15 cellular contexts compared by ENCODE assay signal in genomic region chr11:33894402-33894754, GRCh38. TPM values are rescaled to one million over a fixed set of nuclear protein-coding genes. Genes with fewer than 3 reads are reported as not detected.
DNase-seq lines count a peak whose midpoint lies in the region; ATAC-seq, FAIRE-seq and TF ChIP-seq lines count a peak whose summit lies in the region.
"Had no signal": no experiment of that assay in that cellular context is flagged by ENCODE, and none has a peak within 500 bp of the region (broad histone marks: within the 10 kb centered on the region; RNA-seq: fewer than 3 reads in every experiment).

No MANE protein-coding gene starts in this region.

- H3K4me3 ChIP-seq in DOHH2 (ENCODE audit: low read length), result peak overlapping the region; percentile 64
- H3K4me3 ChIP-seq in KMS-11 (IDR thresholded peaks at IDR 0.05; ENCODE audit: insufficient read depth, low read depth, low read length), result no peak overlapping the region
- H3K4me3 ChIP-seq in GM12878, result peak overlapping the region; percentile 73
- no peak overlapping the region for H3K4me3 ChIP-seq in smooth muscle cell

- peak; percentile 9 for DNase-seq in GM12878 (ENCODE audit: low read depth, low spot score)
- DNase-seq in smooth muscle cell (lab: John Stamatoyannopoulos, UW; ENCODE audit: unreplicated experiment), result no peak
- no peak for DNase-seq in NCI-H2171 (lab: John Stamatoyannopoulos, UW)
- no peak for DNase-seq in activated CD4-positive, alpha-beta T cell treated with anti-CD3 and anti-CD28 coated beads for 4 hours
- no peak for DNase-seq in anterior cingulate cortex (lab: John Stamatoyannopoulos, UW)
- no peak for DNase-seq in NCI-H187 treated with DMSO at 0.1 percent for 48 hours (lab: John Stamatoyannopoulos, UW)
- DNase-seq: mesenchymal stem cell, NCI-H2081, NCI-H748 treated with DMSO at 0.1 percent for 48 hours, sigmoid colon had no signal

- BruUV-seq in GM12878 (replicated peaks; lab: Mats Ljungman, UMichigan), result no TSS peak

- H3K79me2 ChIP-seq in DOHH2 (ENCODE audit: control insufficient read depth, low read length), result no peaks in the 10 kb centered on the region
- H3K79me2 ChIP-seq in KMS-11 (ENCODE audit: insufficient read depth, low read depth), result no peaks in the 10 kb centered on the region
- H3K79me2 ChIP-seq in GM12878 (ENCODE audit: control insufficient read depth, insufficient read depth, low read length), result no peaks in the 10 kb centered on the region
- no peaks in the 10 kb centered on the region for H3K79me2 ChIP-seq in smooth muscle cell (ENCODE audit: low read depth)

- FAIRE-seq in GM12878 (lab: Jason Lieb, UNC), result no peak
- FAIRE-seq: colon had no signal

- SMC1A ChIA-PET in GM12878 (lab: Charles Lee; ENCODE audit: uncharacterized antibody, unreplicated experiment), result interaction anchor here (0.6 to 2.1 kb wide), 5 partner anchors 18 to 37 kb away, joined by 3 to 14 read pairs (median 3); no protein-coding TSS in a partner anchor

- H3K36me3 ChIP-seq in DOHH2 (ENCODE audit: control insufficient read depth, low read length), result no peaks in the 10 kb centered on the region
- no peaks in the 10 kb centered on the region for H3K36me3 ChIP-seq in KMS-11 (ENCODE audit: insufficient read depth)
- H3K36me3 ChIP-seq in GM12878 (ENCODE audit: control insufficient read depth in 2 of 2, insufficient read depth in 2 of 2, low read length in 1 of 2), result no peaks in the 10 kb centered on the region
- H3K36me3 ChIP-seq in smooth muscle cell (ENCODE audit: low read depth), result no peaks in the 10 kb centered on the region
- H3K36me3 ChIP-seq: adrenal gland, sigmoid colon had no signal

- no peaks in the 10 kb centered on the region for H3K9me2 ChIP-seq in DOHH2 (replicated peaks; ENCODE audit: control insufficient read depth, low read length)

- TF ChIP-seq RAD21 in GM12878 (IDR thresholded peaks at IDR 0.05; ENCODE audit: insufficient read depth, low read depth, low read length), result no peak

- TF ChIP-seq EP300 in GM12878 (IDR thresholded peaks at IDR 0.05; ENCODE audit: borderline replicate concordance in 1 of 2, control insufficient read depth in 1 of 2, low read depth in 2 of 2, low read length in 2 of 2), result no peak

- WGBS in GM12878 (ENCODE audit: insufficient coverage, insufficient replicate concordance, low lambda C conversion rate, missing lambda C conversion rate), result 3% methylated on average over 4 of the region's 4 CpGs
- 63% methylated on average over 4 of the region's 4 CpGs for WGBS in smooth muscle cell (ENCODE audit: low lambda C conversion rate)

- H3F3A ChIP-seq in DOHH2 (ENCODE audit: control insufficient read depth, insufficient read depth), result peaks cover 15% of the 10 kb centered on the region
- no peaks in the 10 kb centered on the region for H3F3A ChIP-seq in smooth muscle cell (ENCODE audit: low read depth)

- no peaks in the 10 kb centered on the region for H3K9me3 ChIP-seq in DOHH2 (ENCODE audit: control insufficient read depth, insufficient read depth, low read length)
- no peaks in the 10 kb centered on the region; the same call in 2 of the 3 replicates for H3K9me3 ChIP-seq in GM12878 (replicated peaks; ENCODE audit: control insufficient read depth, insufficient read depth, low read length)
- no peaks in the 10 kb centered on the region for H3K9me3 ChIP-seq in smooth muscle cell (replicated peaks; ENCODE audit: low read depth)
- H3K9me3 ChIP-seq: adrenal gland, sigmoid colon had no signal

- no peak overlapping the region for H3K9ac ChIP-seq in KMS-11
- peak overlapping the region; percentile 76 for H3K9ac ChIP-seq in GM12878 (ENCODE audit: control insufficient read depth, insufficient read depth, low read length)
- no peak overlapping the region for H3K9ac ChIP-seq in smooth muscle cell (ENCODE audit: low read depth)

- H3K27me3 ChIP-seq in DOHH2 (ENCODE audit: control insufficient read depth, low read length) (no peaks in the 10 kb centered on the region), KMS-11 (ENCODE audit: insufficient read depth, low read depth) (peaks cover 14% of the 10 kb centered on the region; the same call in 1 of the 2 replicates), GM12878 (replicated peaks in 1 of 2; ENCODE audit: control insufficient read depth in 2 of 2, insufficient read depth in 2 of 2, low read length in 1 of 2) (no peaks in the 10 kb centered on the region), smooth muscle cell (ENCODE audit: low read depth) (no peaks in the 10 kb centered on the region)
- H3K27me3 ChIP-seq: adrenal gland, sigmoid colon had no signal

- CTCF ChIA-PET in GM12878 (lab: Yijun Ruan, JAX), result interaction anchor here (1.0 to 1.9 kb wide), 4 partner anchors 16 to 77 kb away, joined by 3 to 9 read pairs (median 5); no protein-coding TSS in a partner anchor

- peak overlapping the region; percentile 69 for H3K4me2 ChIP-seq in DOHH2 (ENCODE audit: low read length)
- H3K4me2 ChIP-seq in KMS-11, result peak overlapping the region; percentile 28; the same call in 1 of the 2 replicates
- H3K4me2 ChIP-seq in GM12878 (ENCODE audit: control insufficient read depth, insufficient read depth), result peak overlapping the region; percentile 88
- peak overlapping the region; percentile 30 for H3K4me2 ChIP-seq in smooth muscle cell

- no peak for TF ChIP-seq POLR2A in GM12878 (IDR thresholded peaks at IDR 0.05; ENCODE audit: low read depth, low read length)

- intact Hi-C loops in GM12878 (cut with micrococcal nuclease; ENCODE audit: unreplicated experiment), result loop anchor here (2.0 kb wide), 1 partner anchor 26 kb away; no protein-coding TSS in a partner anchor

- RAD21 ChIA-PET in GM12878 (lab: Charles Lee; ENCODE audit: unreplicated experiment), result interaction anchor here (1.0 kb wide), 1 partner anchor 19 kb away, joined by 4 read pairs; no protein-coding TSS in a partner anchor

- H3K27ac ChIP-seq in DOHH2 (ENCODE audit: low read depth, low read length), result peak overlapping the region; percentile 70
- no peak overlapping the region for H3K27ac ChIP-seq in KMS-11
- peak overlapping the region; percentile 76 for H3K27ac ChIP-seq in GM12878 (ENCODE audit: control insufficient read depth, insufficient read depth)
- no peak overlapping the region for H3K27ac ChIP-seq in smooth muscle cell (ENCODE audit: low read depth)
- H3K27ac ChIP-seq: epithelial cell of prostate had no signal

- H2AFZ ChIP-seq in KMS-11 (ENCODE audit: low read depth) (no peak overlapping the region), GM12878 (ENCODE audit: control insufficient read depth, low read depth, low read length) (peak overlapping the region; percentile 41), smooth muscle cell (ENCODE audit: low read depth) (no peak overlapping the region)

- TF ChIP-seq CTCF in DOHH2 (IDR thresholded peaks at IDR 0.05; ENCODE audit: low read depth, low read length, poor library complexity, severe bottlenecking), result no peak
- no peak for TF ChIP-seq CTCF in KMS-11 (conservative IDR thresholded peaks at IDR 0.05; ENCODE audit: low read depth, low read length)
- no peak for TF ChIP-seq CTCF in GM12878 (IDR thresholded peaks at IDR 0.05 in 2 of 3, conservative IDR thresholded peaks at IDR 0.05 in 1 of 3; ENCODE audit: control insufficient read depth in 2 of 3, extremely low read depth in 1 of 3, insufficient read depth in 1 of 3, low read depth in 3 of 3, low read length in 3 of 3)
- TF ChIP-seq CTCF in smooth muscle cell (IDR thresholded peaks at IDR 0.05; ENCODE audit: borderline replicate concordance, insufficient read depth, poor library complexity, severe bottlenecking), result no peak

- peak; percentile 26 for ATAC-seq in GM12878

- in situ Hi-C loops in GM12878 (cut with MboI), result no loop called here

- H4K20me1 ChIP-seq in DOHH2 (ENCODE audit: control insufficient read depth, insufficient read depth, low read depth, low read length) (no peaks in the 10 kb centered on the region), KMS-11 (ENCODE audit: insufficient read depth) (no peaks in the 10 kb centered on the region), GM12878 (ENCODE audit: control insufficient read depth, insufficient read depth) (no peaks in the 10 kb centered on the region), smooth muscle cell (ENCODE audit: low read depth) (no peaks in the 10 kb centered on the region)

- H3K4me1 ChIP-seq in DOHH2 (ENCODE audit: control insufficient read depth, low read length) (peaks cover 85% of the 10 kb centered on the region), KMS-11 (ENCODE audit: low read depth, poor library complexity, severe bottlenecking) (peaks cover 5% of the 10 kb centered on the region), GM12878 (ENCODE audit: control insufficient read depth, insufficient read depth, low read length) (peaks cover 29% of the 10 kb centered on the region), smooth muscle cell (ENCODE audit: low read depth) (peaks cover 21% of the 10 kb centered on the region)

- POLR2A ChIA-PET in GM12878 (lab: Charles Lee), result interaction anchor here (0.6 to 1.3 kb wide), 3 partner anchors 10 to 113 kb away, joined by 4 to 7 read pairs (median 4); no protein-coding TSS in a partner anchor

TF ChIP-seq in GM12878, 131 proteins besides CTCF, POLR2A, EP300 and RAD21 (continues in another document):
- no peak for TF ChIP-seq TCF3 (IDR thresholded peaks at IDR 0.05; ENCODE audit: borderline replicate concordance, insufficient read depth, low read depth, low read length)
- TF ChIP-seq SUPT20H (IDR thresholded peaks at IDR 0.05; ENCODE audit: borderline replicate concordance, control insufficient read depth, low read depth, low read length), result no peak
- TF ChIP-seq POU2F2 (IDR thresholded peaks at IDR 0.05; ENCODE audit: borderline replicate concordance, low read depth, low read length), result no peak
- TF ChIP-seq NR2C2 (IDR thresholded peaks at IDR 0.05; ENCODE audit: borderline replicate concordance, control insufficient read depth, insufficient read length, low read depth), result no peak
- TF ChIP-seq ZNF24 (IDR thresholded peaks at IDR 0.05), result no peak

RNA-seq across cellular contexts. Expression of gene LMO2, which starts 2.5 kb away (rescaled TPM):
- total RNA-seq in GM12878 (2013; cell fraction: nucleolus; rRNA removed), result not detected in 2 replicates
- 0.98 and 1.7 TPM in 2 replicates for total RNA-seq in GM12878 (2014; rRNA removed)
- total RNA-seq in GM12878 (2014; rRNA removed; fragmentation: Illumina TruSeq; extraction: Trizol), result 1.0 and 1.2 TPM in 2 replicates
- 0.98 and 1.7 TPM in 2 replicates for total RNA-seq in GM12878 (2021)
- 4.0 TPM for polyA plus RNA-seq in GM12878 (2011; ENCODE audit: low read depth)
- 1.1 TPM in 2 replicates for polyA plus RNA-seq in GM12878 (2011; rRNA removed)
- 0.42 and 0.53 TPM in 2 replicates for polyA plus RNA-seq in GM12878 (2011; cell fraction: cytosol; rRNA removed)
- 0.24 and 0.25 TPM in 2 replicates for polyA plus RNA-seq in GM12878 (2011; cell fraction: nucleus; rRNA removed)
- polyA plus RNA-seq in GM12878 (2012), result 4.1 and 7.5 TPM in 2 replicates
- 1.4 and 1.9 TPM in 2 replicates for polyA plus RNA-seq in GM12878 (2014; fragmentation: Illumina TruSeq; extraction: Trizol)
- polyA plus RNA-seq in GM12878 (2014; fragmentation: Nextera tagmentation; extraction: Ambion mirVana), result under 1 TPM; 0.29 to 0.47 TPM
- polyA plus RNA-seq in GM12878 (2014; rRNA removed), result 1.7 TPM in 2 replicates
- under 1 TPM in 1 of 2 experiments, not detected in 1; 0.37 TPM for polyA plus RNA-seq in GM12878 (2016; fragmentation: Nextera tagmentation; extraction: Ambion mirVana)
- 0.37 and 0.88 TPM in 2 replicates for polyA minus RNA-seq in GM12878 (2011; rRNA and poly(A)+ RNA removed)
- polyA minus RNA-seq in GM12878 (2011; cell fraction: cytosol; rRNA and poly(A)+ RNA removed), result not detected in 2 replicates
- 0.12 and 0.48 TPM in 2 replicates for polyA minus RNA-seq in GM12878 (2011; cell fraction: nucleus; rRNA and poly(A)+ RNA removed)
- 1.8 and 2.7 TPM in 2 replicates for total RNA-seq in smooth muscle cell
- 3.8 and 5.8 TPM in 2 replicates for polyA plus RNA-seq in smooth muscle cell

Comparison
In these comparisons a context has a peak if more than half of its experiments do, and no peak if none do; other contexts are left out.
1. H3K27ac ChIP-seq: peak in DOHH2 (single experiment) and GM12878 (single experiment); none in KMS-11 (single experiment) and smooth muscle cell (single experiment).
2. H3K4me2 ChIP-seq: peak in every context shown above with its lines; median percentile 88 in GM12878; 69 in DOHH2; 30 in smooth muscle cell; 28 in KMS-11.
3. H3K4me3 ChIP-seq: peak in DOHH2 (single experiment) and GM12878 (single experiment); none in KMS-11 (single experiment) and smooth muscle cell (single experiment).